7 cellular contexts compared by ENCODE assay signal in the genomic region with DNA sequence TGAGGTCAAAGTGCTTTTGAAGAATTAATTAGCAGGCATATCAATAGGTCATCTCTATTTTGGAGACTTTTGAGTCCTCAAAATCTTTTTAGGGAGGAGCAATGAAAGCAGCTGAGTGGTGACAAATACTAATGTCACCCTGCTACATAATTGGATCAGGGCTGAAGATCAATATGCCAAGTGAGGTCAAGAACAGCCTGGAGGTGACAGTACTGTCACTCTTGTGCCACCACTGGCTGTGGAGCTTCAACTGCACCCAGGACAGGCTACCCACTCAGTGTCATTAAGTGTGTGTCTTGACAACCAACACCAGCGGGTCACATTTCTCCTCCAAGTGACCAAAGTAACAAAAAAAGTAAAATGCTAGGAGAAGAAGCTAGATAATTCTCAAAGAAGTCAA.
"Had no signal": no experiment of that assay in that cellular context is flagged by ENCODE, and none has a peak within 500 bp of the region (broad histone marks: within the 10 kb centered on the region; RNA-seq: fewer than 3 reads in every experiment).

No MANE protein-coding gene starts in this region.

- H3K9ac ChIP-seq: GM23248 had no signal

- H2AFZ ChIP-seq: GM23248 had no signal

- H3K27ac Mint-ChIP-seq: H9 had no signal

- H3K4me3 Mint-ChIP-seq: H9 had no signal

- H3K9me3 Mint-ChIP-seq: H9 had no signal

- ATAC-seq: K562 had no signal

- FAIRE-seq: K562 had no signal

- H3K4me3 ChIP-seq: GM23248, K562 had no signal

- DNase-seq: GM23248, GOT3, H9, HCEC 1CT, IMR-90 had no signal

- H3K27ac ChIP-seq: GM23248, HL-60 had no signal
